ENCODE assay signal across 9 cellular contexts in genomic region chr10:80168679-80169380, GRCh38. TPM values are rescaled to one million over a fixed set of nuclear protein-coding genes. Genes with fewer than 3 reads are reported as not detected.
A peak's percentile ranks its signal among the peaks of the same experiment; 100 is the strongest.
DNase-seq lines count a peak whose midpoint lies in the region; ATAC-seq and TF ChIP-seq lines count a peak whose summit lies in the region.
"Had no signal": no experiment of that assay in that cellular context is flagged by ENCODE, and none has a peak within 500 bp of the region (broad histone marks: within the 10 kb centered on the region; RNA-seq: fewer than 3 reads in every experiment).

No MANE protein-coding gene starts in this region.

- no peaks in the 10 kb centered on the region for H3K36me3 ChIP-seq in SJCRH30

- peaks cover 10% of the 10 kb centered on the region for H3K36me3 Mint-ChIP-seq in activated naive CD8-positive, alpha-beta T cell treated with anti-CD3 and anti-CD28 coated beads, Interleukin-2, amount 10 ng/mL, durations not matched to agents 7 days and 5 days
- peaks cover 12% of the 10 kb centered on the region for H3K36me3 Mint-ChIP-seq in activated naive CD8-positive, alpha-beta T cell treated with anti-CD3 and anti-CD28 coated beads, Interleukin-2, amount 50 U/mL, for 24 hours (ENCODE audit: low read depth)
- H3K36me3 Mint-ChIP-seq in type B pancreatic cell, result peaks cover 20% of the 10 kb centered on the region
- H3K36me3 Mint-ChIP-seq in activated naive CD4-positive, alpha-beta T cell treated with anti-CD3 and anti-CD28 coated beads, Interleukin-2, amount 10 ng/mL, durations not matched to agents 7 days and 5 days, result peaks cover 27% of the 10 kb centered on the region

- no peaks in the 10 kb centered on the region for H3K27me3 Mint-ChIP-seq in activated naive CD8-positive, alpha-beta T cell treated with anti-CD3 and anti-CD28 coated beads, Interleukin-2, amount 10 ng/mL, durations not matched to agents 7 days and 5 days
- no peaks in the 10 kb centered on the region for H3K27me3 Mint-ChIP-seq in activated naive CD8-positive, alpha-beta T cell treated with anti-CD3 and anti-CD28 coated beads, Interleukin-2, amount 50 U/mL, for 24 hours
- H3K27me3 Mint-ChIP-seq in type B pancreatic cell, result no peaks in the 10 kb centered on the region
- no peaks in the 10 kb centered on the region for H3K27me3 Mint-ChIP-seq in activated naive CD4-positive, alpha-beta T cell treated with anti-CD3 and anti-CD28 coated beads, Interleukin-2, amount 10 ng/mL, durations not matched to agents 7 days and 5 days

- H3K27ac ChIP-seq in SJCRH30, result peak overlapping the region; percentile 58

- ATAC-seq in activated naive CD8-positive, alpha-beta T cell treated with anti-CD3 and anti-CD28 coated beads, Interleukin-2, amount 10 ng/mL, durations not matched to agents 7 days and 5 days (ENCODE audit: low read depth), result peak; percentile 20
- no peak for ATAC-seq in activated naive CD8-positive, alpha-beta T cell treated with anti-CD3 and anti-CD28 coated beads, Interleukin-2, amount 50 U/mL, for 24 hours

- H3K4me3 ChIP-seq in SJCRH30, result no peak overlapping the region; the same call in 1 of the 2 replicates

- H3K9me3 Mint-ChIP-seq in activated naive CD8-positive, alpha-beta T cell treated with anti-CD3 and anti-CD28 coated beads, Interleukin-2, amount 10 ng/mL, durations not matched to agents 7 days and 5 days, result no peaks in the 10 kb centered on the region
- no peaks in the 10 kb centered on the region for H3K9me3 Mint-ChIP-seq in activated naive CD8-positive, alpha-beta T cell treated with anti-CD3 and anti-CD28 coated beads, Interleukin-2, amount 50 U/mL, for 24 hours
- no peaks in the 10 kb centered on the region for H3K9me3 Mint-ChIP-seq in type B pancreatic cell
- H3K9me3 Mint-ChIP-seq in activated naive CD4-positive, alpha-beta T cell treated with anti-CD3 and anti-CD28 coated beads, Interleukin-2, amount 10 ng/mL, durations not matched to agents 7 days and 5 days, result no peaks in the 10 kb centered on the region

- H3K9me3 ChIP-seq in SJCRH30 (replicated peaks), result no peaks in the 10 kb centered on the region

- H3K27me3 ChIP-seq in SJCRH30, result no peaks in the 10 kb centered on the region

- peaks cover 31% of the 10 kb centered on the region for H3K4me1 ChIP-seq in SJCRH30

- CTCF ChIA-PET in activated naive CD4-positive, alpha-beta T cell treated with anti-CD3 and anti-CD28 coated beads, Interleukin-2, amount 10 ng/mL, durations not matched to agents 7 days and 5 days (lab: Charles Lee), result interaction anchor here (1.0 to 2.2 kb wide), 3 partner anchors 15 to 35 kb away, joined by 3 to 7 read pairs (median 3); no protein-coding TSS in a partner anchor

- no peak overlapping the region for H3K27ac Mint-ChIP-seq in activated naive CD8-positive, alpha-beta T cell treated with anti-CD3 and anti-CD28 coated beads, Interleukin-2, amount 10 ng/mL, durations not matched to agents 7 days and 5 days
- no peak overlapping the region for H3K27ac Mint-ChIP-seq in activated naive CD8-positive, alpha-beta T cell treated with anti-CD3 and anti-CD28 coated beads, Interleukin-2, amount 50 U/mL, for 24 hours
- H3K27ac Mint-ChIP-seq in type B pancreatic cell, result peak overlapping the region; percentile 79
- H3K27ac Mint-ChIP-seq in activated naive CD4-positive, alpha-beta T cell treated with anti-CD3 and anti-CD28 coated beads, Interleukin-2, amount 10 ng/mL, durations not matched to agents 7 days and 5 days, result no peak overlapping the region

- no peak overlapping the region for H3K4me3 Mint-ChIP-seq in activated naive CD8-positive, alpha-beta T cell treated with anti-CD3 and anti-CD28 coated beads, Interleukin-2, amount 10 ng/mL, durations not matched to agents 7 days and 5 days
- no peak overlapping the region for H3K4me3 Mint-ChIP-seq in activated naive CD8-positive, alpha-beta T cell treated with anti-CD3 and anti-CD28 coated beads, Interleukin-2, amount 50 U/mL, for 24 hours
- no peak overlapping the region for H3K4me3 Mint-ChIP-seq in type B pancreatic cell
- H3K4me3 Mint-ChIP-seq in activated naive CD4-positive, alpha-beta T cell treated with anti-CD3 and anti-CD28 coated beads, Interleukin-2, amount 10 ng/mL, durations not matched to agents 7 days and 5 days, result no peak overlapping the region

- POLR2A ChIA-PET in activated naive CD8-positive, alpha-beta T cell treated with anti-CD3 and anti-CD28 coated beads, Interleukin-2, amount 10 ng/mL, durations not matched to agents 7 days and 5 days (lab: Charles Lee), result no interaction called here

- no peaks in the 10 kb centered on the region for H3K4me1 Mint-ChIP-seq in activated naive CD8-positive, alpha-beta T cell treated with anti-CD3 and anti-CD28 coated beads, Interleukin-2, amount 10 ng/mL, durations not matched to agents 7 days and 5 days
- peaks cover 15% of the 10 kb centered on the region for H3K4me1 Mint-ChIP-seq in activated naive CD8-positive, alpha-beta T cell treated with anti-CD3 and anti-CD28 coated beads, Interleukin-2, amount 50 U/mL, for 24 hours
- peaks cover 19% of the 10 kb centered on the region for H3K4me1 Mint-ChIP-seq in type B pancreatic cell (ENCODE audit: unreplicated experiment)
- H3K4me1 Mint-ChIP-seq in activated naive CD4-positive, alpha-beta T cell treated with anti-CD3 and anti-CD28 coated beads, Interleukin-2, amount 10 ng/mL, durations not matched to agents 7 days and 5 days, result no peaks in the 10 kb centered on the region

- TF ChIP-seq CTCF in type B pancreatic cell (conservative IDR thresholded peaks at IDR 0.05), result peak; percentile 38

- no peak for DNase-seq in activated naive CD8-positive, alpha-beta T cell treated with anti-CD3 and anti-CD28 coated beads, Interleukin-2, amount 10 ng/mL, durations not matched to agents 7 days and 5 days
- no peak for DNase-seq in activated naive CD8-positive, alpha-beta T cell treated with anti-CD3 and anti-CD28 coated beads, Interleukin-2, amount 50 U/mL, for 24 hours
- peak; percentile 29 to 39 for DNase-seq in SJCRH30
- DNase-seq in germinal center (ENCODE audit: low spot score), result peak; percentile 62
- no peak for DNase-seq in type B pancreatic cell (ENCODE audit: extremely low spot score, unreplicated experiment)
- DNase-seq in glomerular visceral epithelial cell (ENCODE audit: extremely low spot score), result no peak
- DNase-seq in activated naive CD4-positive, alpha-beta T cell treated with anti-CD3 and anti-CD28 coated beads, Interleukin-2, amount 10 ng/mL, durations not matched to agents 7 days and 5 days, result no peak
- DNase-seq in cerebellar cortex (ENCODE audit: low spot score), result no peak
- DNase-seq: cerebellar nuclear complex had no signal

RNA-seq across cellular contexts. Expression of gene PLAC9, which starts 36.3 kb away (rescaled TPM):
- not detected for total RNA-seq in activated naive CD8-positive, alpha-beta T cell treated with anti-CD3 and anti-CD28 coated beads, Interleukin-2, amount 10 ng/mL, durations not matched to agents 7 days and 5 days
- 4.7 and 7.2 TPM in 2 replicates for total RNA-seq in SJCRH30 (2014; rRNA removed; shearing (Covaris generic))
- 8.2 TPM in 1 of 2 replicates, not detected in the other for total RNA-seq in type B pancreatic cell (ENCODE audit: low replicate concordance)

RNA-seq across cellular contexts. Expression of gene ANXA11, which starts 36.5 kb away (rescaled TPM):
- 100 to 1,000 TPM; 263 to 277 TPM for total RNA-seq in activated naive CD8-positive, alpha-beta T cell treated with anti-CD3 and anti-CD28 coated beads, Interleukin-2, amount 10 ng/mL, durations not matched to agents 7 days and 5 days
- 36.2 and 39.5 TPM in 2 replicates for total RNA-seq in SJCRH30 (2014; rRNA removed; shearing (Covaris generic))
- 122 and 248 TPM in 2 replicates for total RNA-seq in type B pancreatic cell (ENCODE audit: low replicate concordance)

Comparison
In these comparisons a context has a peak if more than half of its experiments do, and no peak if none do; other contexts are left out.
1. DNase-seq: peak in SJCRH30 (2 of 2) and germinal center (single experiment); none in activated naive CD8-positive, alpha-beta T cell treated with anti-CD3 and anti-CD28 coated beads, Interleukin-2, amount 10 ng/mL, durations not matched to agents 7 days and 5 days (single experiment), activated naive CD8-positive, alpha-beta T cell treated with anti-CD3 and anti-CD28 coated beads, Interleukin-2, amount 50 U/mL, for 24 hours (single experiment), type B pancreatic cell (single experiment), glomerular visceral epithelial cell (single experiment), activated naive CD4-positive, alpha-beta T cell treated with anti-CD3 and anti-CD28 coated beads, Interleukin-2, amount 10 ng/mL, durations not matched to agents 7 days and 5 days (single experiment) and cerebellar cortex (single experiment).